In the genomic region with DNA sequence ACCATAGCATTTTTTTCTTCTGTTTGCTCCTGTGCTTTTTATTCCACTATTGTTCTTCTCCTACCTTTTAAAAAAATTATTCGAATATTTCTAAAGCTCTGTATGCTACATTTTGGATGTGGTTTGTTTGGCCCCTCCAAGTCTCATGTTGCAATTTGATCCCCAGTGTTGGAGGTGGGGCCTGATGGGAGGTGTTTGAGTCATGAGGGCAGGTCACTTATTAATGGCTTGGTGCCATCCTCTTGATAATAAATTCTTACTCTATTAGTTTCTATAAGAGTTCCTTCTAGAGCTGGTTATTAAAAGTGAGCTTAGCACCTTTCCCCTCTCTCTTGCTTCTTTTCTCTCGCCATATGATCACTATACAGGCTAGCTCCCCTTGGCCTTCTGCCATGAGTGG, we compare ENCODE assay signal across 26 cellular contexts.
"Had no signal": no experiment of that assay in that cellular context is flagged by ENCODE, and none has a peak within 500 bp of the region (broad histone marks: within the 10 kb centered on the region; RNA-seq: fewer than 3 reads in every experiment).

No MANE protein-coding gene starts in this region.

- H3K36me3 ChIP-seq: SJCRH30, WERI-Rb-1 had no signal

- H3K4me3 ChIP-seq: SJCRH30 had no signal

- ATAC-seq: activated CD8-positive, alpha-beta T cell treated with anti-CD3 and anti-CD28 coated beads for 36 hours; activated T-cell treated with anti-CD3 and anti-CD28 coated beads, Interleukin-2, amount 50 U/mL, for 72 hours; Panc1 had no signal

- H3K27me3 ChIP-seq: SJCRH30 had no signal

- H3K9me3 ChIP-seq: SJCRH30, SK-N-SH had no signal

- H3K27ac ChIP-seq: SJCRH30, WERI-Rb-1 had no signal

- DNase-seq: activated CD4-positive, alpha-beta T cell treated with anti-CD3 and anti-CD28 coated beads for 4 hours; activated CD8-positive, alpha-beta memory T cell treated with anti-CD3 and anti-CD28 coated beads, Interleukin-2, amount 50 U/mL, for 4 hours; activated CD8-positive, alpha-beta T cell treated with anti-CD3 and anti-CD28 coated beads for 36 hours; activated gamma-delta T cell treated with Interleukin-2 at 50 U/mL for 16 hours; activated naive CD4-positive, alpha-beta T cell treated with anti-CD3 and anti-CD28 coated beads, Interleukin-2, amount 10 ng/mL, durations not matched to agents 7 days and 5 days; activated naive CD8-positive, alpha-beta T cell treated with anti-CD3 and anti-CD28 coated beads for 36 hours; activated T-cell treated with anti-CD3 and anti-CD28 coated beads, Interleukin-2, amount 50 U/mL, for 72 hours; caudate nucleus; Karpas-422; MM.1S; NCI-H1105; NCI-H1436; NCI-H187; NCI-H2081 treated with DMSO at 0.1 percent for 48 hours; NCI-H2171; NCI-H226; NCI-H510A; NCI-H526 treated with DMSO at 0.1 percent for 48 hours; NCI-H82; Right ventricle myocardium superior; RPMI8226; SK-N-SH; T-helper 1 cell; WERI-Rb-1 had no signal
